Comparison of ENCODE assay signal across 6 cellular contexts in genomic region chr16:70226024-70226423, GRCh38. TPM values are rescaled to one million over a fixed set of nuclear protein-coding genes. Genes with fewer than 3 reads are reported as not detected.
"Had no signal": no experiment of that assay in that cellular context is flagged by ENCODE, and none has a peak within 500 bp of the region (broad histone marks: within the 10 kb centered on the region; RNA-seq: fewer than 3 reads in every experiment).

No MANE protein-coding gene starts in this region.

RNA-seq across cellular contexts. Expression of gene CLEC18C, which starts 52.4 kb away (rescaled TPM):
- total RNA-seq: glomerular endothelial cell, left ventricle myocardium superior, mesenteric fat pad, mesothelial cell of epicardium had no signal
- polyA plus RNA-seq: keratinocyte; naive thymus-derived CD8-positive, alpha-beta T cell had no signal
